ENCODE assay signal across 8 cellular contexts in the genomic region with DNA sequence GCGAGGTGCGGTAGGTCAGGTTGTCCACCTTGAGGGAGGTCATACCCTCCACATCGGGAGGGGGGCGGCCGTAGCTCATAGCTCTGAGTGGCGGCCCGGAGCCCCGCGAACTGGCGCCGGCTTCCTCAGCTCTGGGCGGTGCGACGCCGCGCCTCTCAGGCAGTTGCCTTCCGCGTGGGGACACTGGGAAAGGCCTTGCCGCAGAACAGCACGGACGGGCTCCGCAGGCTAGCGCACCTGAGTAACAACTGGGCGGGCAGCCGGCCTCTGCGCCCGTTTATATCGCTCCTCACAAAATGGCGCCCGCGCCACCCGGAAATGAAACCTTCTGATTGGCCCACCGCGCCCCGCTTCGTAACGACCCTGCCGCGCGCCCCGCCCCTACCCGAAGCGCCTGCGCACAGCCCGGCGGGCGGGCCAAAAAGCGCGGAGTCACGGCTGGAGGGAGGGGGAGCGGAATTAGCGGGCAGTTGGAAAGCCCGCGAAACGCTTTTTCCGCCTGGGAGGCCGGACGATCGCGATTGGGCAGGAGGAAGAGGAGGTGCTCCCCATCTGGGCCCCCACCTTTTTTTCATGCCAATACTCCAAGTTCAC. TPM values are rescaled to one million over a fixed set of nuclear protein-coding genes. Genes with fewer than 3 reads are reported as not detected.
DNase-seq lines count a peak whose midpoint lies in the region; ATAC-seq and TF ChIP-seq lines count a peak whose summit lies in the region.

A gene with protein sequence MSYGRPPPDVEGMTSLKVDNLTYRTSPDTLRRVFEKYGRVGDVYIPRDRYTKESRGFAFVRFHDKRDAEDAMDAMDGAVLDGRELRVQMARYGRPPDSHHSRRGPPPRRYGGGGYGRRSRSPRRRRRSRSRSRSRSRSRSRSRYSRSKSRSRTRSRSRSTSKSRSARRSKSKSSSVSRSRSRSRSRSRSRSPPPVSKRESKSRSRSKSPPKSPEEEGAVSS (minus strand): TSS at position 250 of the 594 bp plus-strand sequence. CDS start 171 bp downstream, at position 79.

- H3K27ac ChIP-seq in PC-9 (peak within 1 kb of the TSS; percentile 90), mucosa of rectum (ENCODE audit: low read depth in 2 of 2, low read length in 2 of 2) (peak within 1 kb of the TSS; percentile 100)

- no TSS peak for BruUV-seq in PC-9 (replicated peaks; lab: Mats Ljungman, UMichigan)

- H3K4me1 ChIP-seq in PC-9 (replicated peaks; ENCODE audit: insufficient read depth) = peaks cover 28% of the 10 kb centered on the region
- H3K4me1 ChIP-seq in mucosa of rectum (ENCODE audit: control insufficient read depth in 2 of 2, insufficient read depth in 2 of 2, low read length in 2 of 2) = peaks cover 28 to 35% of the 10 kb centered on the region in 2 donors

- H2AFZ ChIP-seq in PC-9 = peak within 1 kb of the TSS; percentile 79

- TF ChIP-seq CTCF in PC-9 (conservative IDR thresholded peaks at IDR 0.05) (no peak), epithelial cell of proximal tubule (conservative IDR thresholded peaks at IDR 0.05; ENCODE audit: low read depth, low read length) (no peak)

- POLR2A ChIA-PET in PC-9 (lab: Charles Lee; ENCODE audit: unreplicated experiment) = interaction anchor here (0.5 kb wide), 2 partner anchors 42 to 43 kb away, joined by 3 read pairs; no protein-coding TSS in a partner anchor

- peak within 1 kb of the TSS; percentile 98 for H3K4me3 ChIP-seq in Jurkat, Clone E6-1 (ENCODE audit: low read length)
- H3K4me3 ChIP-seq in PC-9 (peak within 1 kb of the TSS; percentile 92), epithelial cell of proximal tubule (ENCODE audit: low read depth, low read length) (peak within 1 kb of the TSS; percentile 88), mucosa of rectum (ENCODE audit: low read length in 2 of 2) (peak within 1 kb of the TSS; percentile 89 to 97)

- CTCF ChIA-PET in PC-9 (lab: Charles Lee) = interaction anchor here (0.7 kb wide), 1 partner anchor 66 kb away, joined by 3 read pairs; no protein-coding TSS in a partner anchor

- H3K27me3 ChIP-seq in PC-9 (ENCODE audit: insufficient read depth, low read depth) (no peaks in the 10 kb centered on the region), mucosa of rectum (ENCODE audit: control insufficient read depth in 2 of 2, insufficient read depth in 2 of 2, low read length in 2 of 2) (no peaks in the 10 kb centered on the region)

- peak within 1 kb of the TSS; percentile 98 to 100 for H3K9ac ChIP-seq in mucosa of rectum (ENCODE audit: low read depth in 1 of 2, low read length in 2 of 2)

- ATAC-seq in GM21619 (IDR thresholded peaks at IDR 0.05; ENCODE audit: unreplicated experiment) = peak; percentile 58

- H3K9me3 ChIP-seq in PC-9 (ENCODE audit: insufficient read depth, low read depth) (no peaks in the 10 kb centered on the region), mucosa of rectum (ENCODE audit: control insufficient read depth in 2 of 2, low read length in 2 of 2) (no peaks in the 10 kb centered on the region)

- H3K36me3 ChIP-seq in PC-9 (ENCODE audit: low read depth) (peaks cover 45% of the 10 kb centered on the region), mucosa of rectum (ENCODE audit: control insufficient read depth in 2 of 2, insufficient read depth in 2 of 2, low read length in 2 of 2) (peaks cover 37 to 39% of the 10 kb centered on the region in 2 donors)

- DNase-seq in DMS153 (lab: John Stamatoyannopoulos, UW) (peak; percentile 95), PC-9 (peak; percentile 89 to 99), epithelial cell of proximal tubule (ENCODE audit: low read depth) (no peak)
- peak; percentile 98 for DNase-seq in Jurkat, Clone E6-1 (ENCODE audit: low read depth, low spot score)
- DNase-seq in activated T-cell treated with anti-CD3 and anti-CD28 coated beads, Interleukin-2, amount 50 U/mL, for 1 hour = peak; percentile 99
- peak; percentile 98 for DNase-seq in stimulated activated CD8-positive, alpha-beta memory T cell treated with anti-CD3 and anti-CD28 coated beads, Interleukin-4, amount 100 ng/mL, for 48 hours

- peaks cover 44% of the 10 kb centered on the region for H3F3A ChIP-seq in PC-9 (ENCODE audit: insufficient read depth, low read depth)

- H3K4me2 ChIP-seq in PC-9 = peak within 1 kb of the TSS; percentile 95

- H4K20me1 ChIP-seq in PC-9 (ENCODE audit: insufficient read depth) = peaks cover 38% of the 10 kb centered on the region

- H3K79me2 ChIP-seq in PC-9 (ENCODE audit: low read depth) = peaks cover 72% of the 10 kb centered on the region

- intact Hi-C loops in PC-9 (cut with micrococcal nuclease; ENCODE audit: unreplicated experiment) = loop anchor here (5.0 to 10.0 kb wide), 2 partner anchors 135 to 1578 kb away; no protein-coding TSS in a partner anchor

- H3K9me2 ChIP-seq in PC-9 (ENCODE audit: insufficient read depth) = no peaks in the 10 kb centered on the region

RNA-seq across cellular contexts. Expression of the gene that starts here (rescaled TPM):
- 521 TPM for polyA plus RNA-seq in Jurkat, Clone E6-1 (2012; ENCODE audit: insufficient read depth, insufficient read length)
- total RNA-seq in PC-9 (2021) (186 and 187 TPM in 2 replicates), epithelial cell of proximal tubule (275 and 497 TPM in 2 replicates)
